ENCODE assay signal across 32 cellular contexts in genomic region chr13:26591672-26592071, GRCh38. TPM values are rescaled to one million over a fixed set of nuclear protein-coding genes. Genes with fewer than 3 reads are reported as not detected.
"Had no signal": no experiment of that assay in that cellular context is flagged by ENCODE, and none has a peak within 500 bp of the region (broad histone marks: within the 10 kb centered on the region; RNA-seq: fewer than 3 reads in every experiment).

No MANE protein-coding gene starts in this region.

- H3K9me3 ChIP-seq: adrenal gland had no signal

- H3K4me3 Mint-ChIP-seq: activated CD4-positive, alpha-beta memory T cell treated with anti-CD3 and anti-CD28 coated beads for 36 hours; activated CD4-positive, alpha-beta T cell treated with anti-CD3 and anti-CD28 coated beads for 36 hours; activated CD4-positive, alpha-beta T cell treated with anti-CD3 and anti-CD28 coated beads, Interleukin-2, amount 10 ng/mL, durations not matched to agents 24 days and 14 days; activated CD8-positive, alpha-beta memory T cell treated with anti-CD3 and anti-CD28 coated beads, Interleukin-2, amount 10 ng/mL, durations not matched to agents 7 days and 5 days; activated CD8-positive, alpha-beta T cell treated with anti-CD3 and anti-CD28 coated beads, Interleukin-2, amount 10 ng/mL, durations not matched to agents 7 days and 5 days; activated naive CD4-positive, alpha-beta T cell treated with anti-CD3 and anti-CD28 coated beads for 36 hours; activated naive CD4-positive, alpha-beta T cell treated with anti-CD3 and anti-CD28 coated beads, Interleukin-2, amount 50 U/mL, for 24 hours; activated naive CD8-positive, alpha-beta T cell treated with anti-CD3 and anti-CD28 coated beads for 36 hours; activated naive CD8-positive, alpha-beta T cell treated with anti-CD3 and anti-CD28 coated beads, Interleukin-2, amount 50 U/mL, for 24 hours; activated T-helper 1 cell treated with anti-CD3 and anti-CD28 coated beads, Interleukin-12 subunit alpha, Interleukin-12 subunit beta, Interleukin-2, Interleukin-4 antibody, amounts not matched to agents 30 ng/mL and 10 ng/mL and 1 ng/mL, durations not matched to agents 14 hours and 24 hours and 36 hours; effector memory CD8-positive, alpha-beta T cell had no signal

- FAIRE-seq: colon had no signal

- H3K27ac ChIP-seq: adrenal gland, body of pancreas, epithelial cell of prostate, esophagus squamous epithelium, gastroesophageal sphincter had no signal

- DNase-seq: activated CD4-positive, alpha-beta memory T cell treated with anti-CD3 and anti-CD28 coated beads for 36 hours; activated CD4-positive, alpha-beta T cell treated with anti-CD3 and anti-CD28 coated beads for 36 hours; activated CD4-positive, alpha-beta T cell treated with anti-CD3 and anti-CD28 coated beads, Interleukin-2, amount 10 ng/mL, durations not matched to agents 24 days and 14 days; activated CD4-positive, CD25-positive, alpha-beta regulatory T cell; activated CD4-positive, CD25-positive, alpha-beta regulatory T cell treated with anti-CD3 and anti-CD28 coated beads, Interleukin-2, amount 50 U/mL, for 72 hours; activated CD8-positive, alpha-beta memory T cell treated with anti-CD3 and anti-CD28 coated beads, Interleukin-2, amount 10 ng/mL, durations not matched to agents 7 days and 5 days; activated CD8-positive, alpha-beta memory T cell treated with anti-CD3 and anti-CD28 coated beads, Interleukin-2, amount 50 U/mL, for 4 hours; activated CD8-positive, alpha-beta T cell treated with anti-CD3 and anti-CD28 coated beads, Interleukin-2, amount 10 ng/mL, durations not matched to agents 7 days and 5 days; activated effector memory CD4-positive, alpha-beta T cell treated with anti-CD3 and anti-CD28 coated beads, Interleukin-2, amount 50 U/mL, for 16 hours; activated naive CD4-positive, alpha-beta T cell treated with anti-CD3 and anti-CD28 coated beads for 36 hours; activated naive CD8-positive, alpha-beta T cell treated with anti-CD3 and anti-CD28 coated beads for 36 hours; activated naive CD8-positive, alpha-beta T cell treated with anti-CD3 and anti-CD28 coated beads, Interleukin-2, amount 50 U/mL, for 24 hours; activated T-cell treated with anti-CD3 and anti-CD28 coated beads, Interleukin-2, amount 50 U/mL, for 1 hour; activated T-cell treated with anti-CD3 and anti-CD28 coated beads, Interleukin-2, amount 50 U/mL, for 48 hours; adrenal gland; amygdala; aorta; body of pancreas; caudate nucleus; cortex of kidney; effector CD4-positive, alpha-beta T cell; effector memory CD8-positive, alpha-beta T cell; esophagus squamous epithelium; foreskin melanocyte; T-helper 2 cell had no signal

- H3K36me3 Mint-ChIP-seq: activated CD4-positive, alpha-beta memory T cell treated with anti-CD3 and anti-CD28 coated beads for 36 hours; activated CD8-positive, alpha-beta memory T cell treated with anti-CD3 and anti-CD28 coated beads, Interleukin-2, amount 10 ng/mL, durations not matched to agents 7 days and 5 days; activated naive CD4-positive, alpha-beta T cell treated with anti-CD3 and anti-CD28 coated beads, Interleukin-2, amount 50 U/mL, for 24 hours; activated naive CD8-positive, alpha-beta T cell treated with anti-CD3 and anti-CD28 coated beads for 36 hours had no signal

- H3K27ac Mint-ChIP-seq: activated CD4-positive, alpha-beta memory T cell treated with anti-CD3 and anti-CD28 coated beads for 36 hours; activated CD4-positive, alpha-beta T cell treated with anti-CD3 and anti-CD28 coated beads for 36 hours; activated CD4-positive, alpha-beta T cell treated with anti-CD3 and anti-CD28 coated beads, Interleukin-2, amount 10 ng/mL, durations not matched to agents 24 days and 14 days; activated CD8-positive, alpha-beta memory T cell treated with anti-CD3 and anti-CD28 coated beads, Interleukin-2, amount 10 ng/mL, durations not matched to agents 7 days and 5 days; activated CD8-positive, alpha-beta T cell treated with anti-CD3 and anti-CD28 coated beads, Interleukin-2, amount 10 ng/mL, durations not matched to agents 7 days and 5 days; activated naive CD4-positive, alpha-beta T cell treated with anti-CD3 and anti-CD28 coated beads for 36 hours; activated naive CD4-positive, alpha-beta T cell treated with anti-CD3 and anti-CD28 coated beads, Interleukin-2, amount 50 U/mL, for 24 hours; activated naive CD8-positive, alpha-beta T cell treated with anti-CD3 and anti-CD28 coated beads for 36 hours; activated naive CD8-positive, alpha-beta T cell treated with anti-CD3 and anti-CD28 coated beads, Interleukin-2, amount 50 U/mL, for 24 hours; activated T-helper 1 cell treated with anti-CD3 and anti-CD28 coated beads, Interleukin-12 subunit alpha, Interleukin-12 subunit beta, Interleukin-2, Interleukin-4 antibody, amounts not matched to agents 30 ng/mL and 10 ng/mL and 1 ng/mL, durations not matched to agents 14 hours and 24 hours and 36 hours; activated T-helper 2 cell treated with anti-CD3 and anti-CD28 coated beads, Interferon-gamma antibody, Interleukin-2, Interleukin-4, amounts not matched to agents 10 μg/mL and 5 μg/mL and 100 μg/mL, durations not matched to agents 14 hours and 24 hours and 36 hours; effector memory CD8-positive, alpha-beta T cell had no signal

- ATAC-seq: activated CD4-positive, alpha-beta T cell treated with anti-CD3 and anti-CD28 coated beads for 36 hours; activated CD8-positive, alpha-beta memory T cell treated with anti-CD3 and anti-CD28 coated beads, Interleukin-2, amount 10 ng/mL, durations not matched to agents 7 days and 5 days; activated CD8-positive, alpha-beta T cell treated with anti-CD3 and anti-CD28 coated beads, Interleukin-2, amount 10 ng/mL, durations not matched to agents 7 days and 5 days; activated naive CD8-positive, alpha-beta T cell treated with anti-CD3 and anti-CD28 coated beads, Interleukin-2, amount 50 U/mL, for 24 hours; body of pancreas; effector memory CD8-positive, alpha-beta T cell; gastroesophageal sphincter had no signal

- H3K36me3 ChIP-seq: adrenal gland, esophagus squamous epithelium, gastroesophageal sphincter had no signal

- H3K4me1 ChIP-seq: body of pancreas, esophagus squamous epithelium had no signal

- H3K4me1 Mint-ChIP-seq: activated CD4-positive, alpha-beta T cell treated with anti-CD3 and anti-CD28 coated beads for 36 hours; activated CD4-positive, alpha-beta T cell treated with anti-CD3 and anti-CD28 coated beads, Interleukin-2, amount 10 ng/mL, durations not matched to agents 24 days and 14 days; activated CD8-positive, alpha-beta memory T cell treated with anti-CD3 and anti-CD28 coated beads, Interleukin-2, amount 10 ng/mL, durations not matched to agents 7 days and 5 days; activated naive CD4-positive, alpha-beta T cell treated with anti-CD3 and anti-CD28 coated beads, Interleukin-2, amount 50 U/mL, for 24 hours; activated naive CD8-positive, alpha-beta T cell treated with anti-CD3 and anti-CD28 coated beads for 36 hours; activated naive CD8-positive, alpha-beta T cell treated with anti-CD3 and anti-CD28 coated beads, Interleukin-2, amount 50 U/mL, for 24 hours had no signal

- H3K27me3 ChIP-seq: adrenal gland, body of pancreas, esophagus squamous epithelium, gastroesophageal sphincter had no signal

- H3K4me3 ChIP-seq: adrenal gland, body of pancreas, esophagus squamous epithelium, gastroesophageal sphincter had no signal

RNA-seq across cellular contexts. Expression of gene WASF3, which starts 34.2 kb away (rescaled TPM):
- total RNA-seq: activated CD8-positive, alpha-beta T cell treated with anti-CD3 and anti-CD28 coated beads, Interleukin-2, amount 10 ng/mL, durations not matched to agents 7 days and 5 days; activated naive CD4-positive, alpha-beta T cell treated with anti-CD3 and anti-CD28 coated beads for 36 hours; T-helper 1 cell treated with Interleukin-12 subunit alpha and Interleukin-12 subunit beta and Interleukin-4 antibody, amounts not matched to agents 30 ng/mL and 1 ng/mL, for 36 hours had no signal
